In the genomic region with DNA sequence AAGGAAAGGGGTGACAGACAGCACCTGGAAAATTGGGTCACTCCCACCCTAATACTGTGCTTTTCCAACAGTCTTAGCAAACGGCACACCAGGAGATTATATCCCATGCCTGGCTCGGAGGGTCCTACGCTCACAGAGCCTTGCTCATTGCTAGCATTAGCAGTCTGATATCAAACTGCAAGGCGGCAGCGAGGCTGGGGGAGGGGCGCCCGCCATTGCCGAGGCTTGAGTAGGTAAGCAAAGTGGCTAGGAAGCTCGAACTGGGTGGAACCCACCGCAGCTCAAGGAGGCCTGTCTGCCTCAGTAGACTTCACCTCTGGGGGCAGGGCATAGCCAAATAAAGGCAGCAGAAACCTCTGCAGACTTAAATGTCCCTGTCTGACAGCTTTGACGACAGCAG, we compare ENCODE assay signal across 6 cellular contexts. TPM values are rescaled to one million over a fixed set of nuclear protein-coding genes. Genes with fewer than 3 reads are reported as not detected.
"Had no signal": no experiment of that assay in that cellular context is flagged by ENCODE, and none has a peak within 500 bp of the region (broad histone marks: within the 10 kb centered on the region; RNA-seq: fewer than 3 reads in every experiment).

No MANE protein-coding gene starts in this region.

RNA-seq across cellular contexts. Expression of gene SPATA31C1, which starts 15.4 kb away (rescaled TPM):
- total RNA-seq: HepG2, HT-29, HT1080, IMR-90 had no signal
- polyA plus RNA-seq: HepG2, IgD-negative memory B cell, IMR-90 had no signal

RNA-seq across cellular contexts. Expression of gene SPATA31E1, which starts 19.7 kb away (rescaled TPM):
- total RNA-seq: HepG2, HT-29, HT1080, IMR-90, K562 had no signal
- polyA plus RNA-seq: HepG2, IgD-negative memory B cell, K562 had no signal
